1 cellular context compared by ENCODE assay signal in the genomic region with DNA sequence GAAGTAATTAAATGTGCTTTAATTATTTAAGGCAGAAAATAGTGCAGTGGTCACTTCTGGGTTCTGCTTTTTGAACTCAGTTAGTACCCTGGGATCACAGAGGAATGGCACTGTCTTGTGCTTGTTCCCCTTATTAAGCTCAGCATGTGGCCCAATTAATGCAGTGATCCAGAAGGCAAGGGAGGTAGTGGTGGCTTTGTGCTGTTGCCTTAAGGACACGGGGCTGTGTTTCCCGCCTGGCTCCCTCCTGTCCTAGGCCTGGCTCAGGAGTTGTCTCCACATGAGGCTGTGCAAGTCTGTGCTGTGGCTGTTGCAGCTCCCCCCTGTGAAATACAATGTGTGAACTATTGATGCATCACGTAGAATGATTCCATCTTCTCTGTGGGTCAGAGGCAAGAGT.
TF ChIP-seq lines count a peak whose summit lies in the region.

No MANE protein-coding gene starts in this region.

TF ChIP-seq in HEK293T, 16 proteins besides CTCF, POLR2A, EP300 and RAD21 (continued from another document):
- no peak for TF ChIP-seq HDGF (IDR thresholded peaks at IDR 0.05; ENCODE audit: borderline replicate concordance)
- TF ChIP-seq L3MBTL2 (conservative IDR thresholded peaks at IDR 0.05) = no peak
- TF ChIP-seq, protein P1, sequence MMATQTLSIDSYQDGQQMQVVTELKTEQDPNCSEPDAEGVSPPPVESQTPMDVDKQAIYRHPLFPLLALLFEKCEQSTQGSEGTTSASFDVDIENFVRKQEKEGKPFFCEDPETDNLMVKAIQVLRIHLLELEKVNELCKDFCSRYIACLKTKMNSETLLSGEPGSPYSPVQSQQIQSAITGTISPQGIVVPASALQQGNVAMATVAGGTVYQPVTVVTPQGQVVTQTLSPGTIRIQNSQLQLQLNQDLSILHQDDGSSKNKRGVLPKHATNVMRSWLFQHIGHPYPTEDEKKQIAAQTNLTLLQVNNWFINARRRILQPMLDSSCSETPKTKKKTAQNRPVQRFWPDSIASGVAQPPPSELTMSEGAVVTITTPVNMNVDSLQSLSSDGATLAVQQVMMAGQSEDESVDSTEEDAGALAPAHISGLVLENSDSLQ (IDR thresholded peaks at IDR 0.05) = no peak
- TF ChIP-seq FOXK2 (IDR thresholded peaks at IDR 0.05) = no peak
TF ChIP-seq in HEK293T: peak in this region for 0.
